ENCODE assay signal across 26 cellular contexts in the genomic region with DNA sequence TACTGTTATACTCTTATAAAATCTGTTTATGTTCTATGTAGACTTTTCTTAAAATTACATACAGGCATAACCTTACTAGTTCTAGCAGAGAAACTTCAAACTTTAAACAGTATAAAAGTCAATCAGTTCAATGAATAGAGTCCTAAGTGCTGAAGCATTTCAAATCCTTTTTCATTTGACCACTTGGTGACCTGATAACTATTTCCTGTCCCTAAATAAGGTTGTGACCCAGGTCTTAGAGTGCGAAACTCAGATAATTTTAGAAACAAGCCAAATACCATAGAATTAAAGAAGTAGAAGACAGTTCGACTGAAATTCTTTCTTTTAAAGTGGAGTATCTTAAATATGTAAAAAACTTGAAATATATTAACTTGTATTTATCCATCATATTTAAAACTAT.
"Had no signal": no experiment of that assay in that cellular context is flagged by ENCODE, and none has a peak within 500 bp of the region (broad histone marks: within the 10 kb centered on the region; RNA-seq: fewer than 3 reads in every experiment).

No MANE protein-coding gene starts in this region.

- H3K27ac ChIP-seq: neural progenitor cell, ovary, parathyroid adenoma, psoas muscle, right lobe of liver, sigmoid colon, stomach, thoracic aorta, thyroid gland, tibial nerve, upper lobe of left lung, vagina had no signal

- H2AFZ ChIP-seq: neural progenitor cell, parathyroid adenoma had no signal

- H3K36me3 ChIP-seq: neural progenitor cell, ovary, right lobe of liver, sigmoid colon, stomach, thoracic aorta, thyroid gland, tibial nerve, upper lobe of left lung, vagina had no signal

- H3K4me2 ChIP-seq: neural progenitor cell had no signal

- ATAC-seq: natural killer cell; psoas muscle; right cardiac atrium; right lobe of liver; stimulated activated effector memory CD8-positive, alpha-beta T cell treated with anti-CD3 and anti-CD28 coated beads, Interleukin-12 subunit alpha, Interleukin-12 subunit beta, amount 100 ng/mL, for 72 hours; stimulated activated naive B cell treated with anti-CD40 and anti-IgM and Interleukin-4, amounts not matched to agents 10 μg/mL and 1 μg/mL and 100 μg/mL, for 72 hours had no signal

- FAIRE-seq: urothelium cell line had no signal

- H3K9me3 ChIP-seq: ovary, psoas muscle, right lobe of liver, sigmoid colon, stomach, thoracic aorta, thyroid gland, tibial nerve, upper lobe of left lung, vagina had no signal

- DNase-seq: natural killer cell; occipital lobe; ovary; posterior cingulate gyrus; psoas muscle; right cardiac atrium; right lobe of liver; sigmoid colon; small intestine; stimulated activated CD4-positive, alpha-beta T cell treated with anti-CD3 and anti-CD28 coated beads, Interleukin-15, amount 100 ng/mL, for 24 hours; stimulated activated CD4-positive, alpha-beta T cell treated with anti-CD3 and anti-CD28 coated beads, Interleukin-2, amount 100 ng/mL, for 24 hours; stimulated activated CD4-positive, alpha-beta T cell treated with anti-CD3 and anti-CD28 coated beads, Interleukin-2, amount 100 ng/mL, for 48 hours; stimulated activated CD4-positive, alpha-beta T cell treated with anti-CD3 and anti-CD28 coated beads, Interleukin-4, amount 100 ng/mL, for 24 hours; stimulated activated naive B cell treated with anti-CD40 and anti-IgM and Interleukin-4, amounts not matched to agents 10 μg/mL and 1 μg/mL and 100 μg/mL, for 72 hours; stimulated activated naive CD4-positive, alpha-beta T cell treated with Interleukin-2 at 50 U/mL for 16 hours; stomach; thyroid gland; trophoblast cell; upper lobe of left lung had no signal

- H3K4me1 ChIP-seq: neural progenitor cell, psoas muscle, right lobe of liver, sigmoid colon, stomach, thyroid gland, tibial nerve, upper lobe of left lung had no signal

- H3K79me2 ChIP-seq: parathyroid adenoma had no signal

- H3K27me3 ChIP-seq: neural progenitor cell, ovary, right lobe of liver, sigmoid colon, stomach, thyroid gland, tibial nerve, upper lobe of left lung, vagina had no signal

- H3K4me3 ChIP-seq: neural progenitor cell, ovary, psoas muscle, right lobe of liver, sigmoid colon, stomach, thoracic aorta, thyroid gland, tibial nerve, upper lobe of left lung, vagina had no signal

- H3K9ac ChIP-seq: neural progenitor cell, parathyroid adenoma had no signal
